ENCODE assay signal across 15 cellular contexts in genomic region chr13:25816239-25816638, GRCh38.
"Had no signal": no experiment of that assay in that cellular context is flagged by ENCODE, and none has a peak within 500 bp of the region (broad histone marks: within the 10 kb centered on the region; RNA-seq: fewer than 3 reads in every experiment).

No MANE protein-coding gene starts in this region.

- H3K4me3 ChIP-seq: ascending aorta, breast epithelium, tibial artery, vagina had no signal

- H3K27ac ChIP-seq: ascending aorta, breast epithelium, tibial artery, vagina had no signal

- H3K4me1 ChIP-seq: ascending aorta, breast epithelium, tibial artery had no signal

- H3K9me3 ChIP-seq: tibial artery, vagina had no signal

- H3K27me3 ChIP-seq: ascending aorta, breast epithelium, tibial artery, vagina had no signal

- H3K36me3 ChIP-seq: ascending aorta, breast epithelium, tibial artery, vagina had no signal

- DNase-seq: activated CD4-positive, alpha-beta T cell treated with anti-CD3 and anti-CD28 coated beads, Interleukin-2, amount 50 U/mL, for 48 hours; activated CD4-positive, CD25-positive, alpha-beta regulatory T cell treated with anti-CD3 and anti-CD28 coated beads, Interleukin-2, amount 50 U/mL, for 72 hours; activated naive CD4-positive, alpha-beta T cell treated with anti-CD3 and anti-CD28 coated beads, Interleukin-2, amount 10 ng/mL, durations not matched to agents 7 days and 5 days; activated T-cell treated with anti-CD3 and anti-CD28 coated beads, Interleukin-2, amount 50 U/mL, for 1 hour; effector memory CD4-positive, alpha-beta T cell; foreskin fibroblast; hippocampal formation; nucleus accumbens; posterior cingulate gyrus; retina; stimulated activated naive B cell treated with anti-CD40 and anti-IgM and Interleukin-4, amounts not matched to agents 10 μg/mL and 1 μg/mL and 100 μg/mL, for 72 hours; tibial artery had no signal
